10 cellular contexts compared by ENCODE assay signal in the genomic region with DNA sequence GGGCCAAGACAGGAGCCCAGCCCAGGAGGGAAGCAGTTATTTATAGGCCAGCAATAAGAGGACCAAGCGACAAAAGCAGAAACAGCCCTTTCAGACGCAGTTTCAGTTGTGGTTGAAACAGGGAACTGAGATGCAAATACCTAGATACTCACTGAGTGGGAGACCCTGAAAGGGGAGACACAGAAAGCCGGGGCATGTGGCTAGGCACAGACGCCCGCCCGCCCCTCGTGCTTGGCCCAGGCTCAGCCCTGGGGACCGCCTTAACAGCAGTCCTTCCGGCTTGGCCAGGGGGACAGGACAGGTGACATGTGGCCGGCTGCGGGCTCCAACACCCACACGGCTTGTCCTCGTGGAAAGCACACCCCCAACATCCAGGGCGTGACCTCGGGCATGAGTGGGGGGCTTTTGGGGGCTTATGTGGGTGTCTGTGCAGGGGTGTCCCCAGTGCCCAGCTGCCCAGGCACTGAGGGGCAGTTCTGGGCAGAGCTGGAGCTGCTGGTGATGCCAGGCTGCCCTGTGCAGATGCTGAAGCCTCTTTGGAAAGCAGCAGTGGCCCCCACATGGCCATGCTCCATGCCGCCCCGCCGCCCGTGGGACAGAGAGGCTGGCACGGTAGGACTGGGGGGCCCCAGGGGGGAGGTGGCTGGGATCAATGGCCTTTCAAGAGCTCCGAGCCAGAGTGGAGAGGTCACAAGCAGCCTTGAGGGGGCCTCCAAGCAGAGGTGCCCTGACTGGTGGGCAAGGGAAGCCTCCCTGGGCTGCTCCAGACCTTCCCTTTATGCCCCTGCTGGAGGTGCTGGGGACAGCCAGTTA. TPM values are rescaled to one million over a fixed set of nuclear protein-coding genes. Genes with fewer than 3 reads are reported as not detected.
A peak's percentile ranks its signal among the peaks of the same experiment; 100 is the strongest.
DNase-seq lines count a peak whose midpoint lies in the region; ATAC-seq, FAIRE-seq and TF ChIP-seq lines count a peak whose summit lies in the region.
"Had no signal": no experiment of that assay in that cellular context is flagged by ENCODE, and none has a peak within 500 bp of the region (broad histone marks: within the 10 kb centered on the region; RNA-seq: fewer than 3 reads in every experiment).

No MANE protein-coding gene starts in this region.

- peak overlapping the region in 2 of 3 donors; percentile 46 to 60 for H3K27ac Mint-ChIP-seq in IgD-negative memory B cell
- H3K27ac Mint-ChIP-seq: activated T-cell treated with anti-CD3 and anti-CD28 coated beads, Interleukin-2, amount 50 U/mL, for 72 hours had no signal

- no peaks in the 10 kb centered on the region for H3K27me3 Mint-ChIP-seq in IgD-negative memory B cell

- H3K4me3 Mint-ChIP-seq in IgD-negative memory B cell = peak overlapping the region; percentile 78 to 95 (median 85)
- H3K4me3 Mint-ChIP-seq: activated T-cell treated with anti-CD3 and anti-CD28 coated beads, Interleukin-2, amount 50 U/mL, for 72 hours had no signal

- DNase-seq in GM18507 (ENCODE audit: extremely low spot score, insufficient read length, low read depth) (peak; percentile 73), iPS-NIHi7 (ENCODE audit: extremely low spot score) (peak; percentile 20), tibial artery (no peak), DMS53 (lab: John Stamatoyannopoulos, UW) (no peak), urothelium cell line (ENCODE audit: low spot score) (no peak)
- DNase-seq in activated CD4-positive, alpha-beta T cell treated with anti-CD3 and anti-CD28 coated beads for 48 hours = no peak
- DNase-seq: activated T-cell treated with anti-CD3 and anti-CD28 coated beads, Interleukin-2, amount 50 U/mL, for 72 hours; HCEC 1CT had no signal

- H3K4me1 Mint-ChIP-seq in IgD-negative memory B cell = peaks cover 20 to 28% (median 26%) of the 10 kb centered on the region in 3 donors

- no peaks in the 10 kb centered on the region for H3K36me3 ChIP-seq in tibial artery

- intact Hi-C loops in tibial artery (cut with DNase I; ENCODE audit: low total_unique reads) = no loop called here

- H3K4me1 ChIP-seq in tibial artery = peaks cover 0 to 3% (median under 1%) of the 10 kb centered on the region in 4 donors

- peak; percentile 100 for FAIRE-seq in GM18507 (lab: Jason Lieb, UNC)
- FAIRE-seq in urothelium cell line (lab: Jason Lieb, UNC) = no peak

- no peaks in the 10 kb centered on the region for H3K9me3 ChIP-seq in tibial artery

- H3K9me3 Mint-ChIP-seq in IgD-negative memory B cell = no peaks in the 10 kb centered on the region
- H3K9me3 Mint-ChIP-seq: activated T-cell treated with anti-CD3 and anti-CD28 coated beads, Interleukin-2, amount 50 U/mL, for 72 hours had no signal

- peak; percentile 68 for ATAC-seq in GM21737 (IDR thresholded peaks at IDR 0.05; ENCODE audit: unreplicated experiment)

- H3K27me3 ChIP-seq in tibial artery = peaks cover 0 to 21% of the 10 kb centered on the region in 2 donors

- no peak overlapping the region for H3K4me3 ChIP-seq in tibial artery

- no peak overlapping the region for H3K27ac ChIP-seq in tibial artery

- H3K36me3 Mint-ChIP-seq in IgD-negative memory B cell = peaks cover 1% of the 10 kb centered on the region

- no peak for TF ChIP-seq CTCF in tibial artery (IDR thresholded peaks at IDR 0.05)

RNA-seq across cellular contexts. Expression of gene PLD4, which starts 2.1 kb away (rescaled TPM):
- 103 TPM for polyA plus RNA-seq in IgD-negative memory B cell

RNA-seq across cellular contexts. Expression of gene AHNAK2, which starts 51.3 kb away (rescaled TPM):
- polyA plus RNA-seq in IgD-negative memory B cell = 0.68 TPM

RNA-seq across cellular contexts. Expression of gene CLBA1, which starts 58.8 kb away (rescaled TPM):
- 1.3 TPM for polyA plus RNA-seq in IgD-negative memory B cell

Comparison
In these comparisons a context has a peak if more than half of its experiments do, and no peak if none do; other contexts are left out.
1. DNase-seq: peak in GM18507 (single experiment) and iPS-NIHi7 (single experiment); none in tibial artery (0 of 2), DMS53 (single experiment), activated CD4-positive, alpha-beta T cell treated with anti-CD3 and anti-CD28 coated beads for 48 hours (single experiment) and urothelium cell line (single experiment).